Comparison of ENCODE assay signal across 13 cellular contexts in the genomic region with DNA sequence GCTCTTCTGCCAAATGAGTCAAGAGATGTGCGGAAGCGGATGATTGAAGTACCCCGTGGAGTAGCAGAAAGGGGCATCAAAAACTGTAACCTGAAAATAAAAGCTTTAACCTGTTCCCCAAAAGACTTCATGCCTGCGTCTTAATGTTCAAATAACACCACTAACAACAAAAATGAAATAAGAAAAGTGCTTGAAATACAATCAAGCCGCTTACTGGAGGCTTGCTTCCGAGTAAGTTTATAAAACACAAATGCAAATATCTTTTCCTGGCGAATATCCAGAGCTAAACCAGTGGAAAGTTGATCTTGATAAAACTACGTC. TPM values are rescaled to one million over a fixed set of nuclear protein-coding genes. Genes with fewer than 3 reads are reported as not detected.
DNase-seq lines count a peak whose midpoint lies in the region; ATAC-seq, FAIRE-seq and TF ChIP-seq lines count a peak whose summit lies in the region.
"Had no signal": no experiment of that assay in that cellular context is flagged by ENCODE, and none has a peak within 500 bp of the region (broad histone marks: within the 10 kb centered on the region; RNA-seq: fewer than 3 reads in every experiment).

No MANE protein-coding gene starts in this region.

- no peaks in the 10 kb centered on the region for H3K9me3 ChIP-seq in SK-N-MC (ENCODE audit: low read depth, low read length)
- no peaks in the 10 kb centered on the region for H3K9me3 ChIP-seq in prostate gland
- H3K9me3 ChIP-seq: tibial nerve had no signal

- peaks cover 65% of the 10 kb centered on the region for H3K27me3 Mint-ChIP-seq in activated CD4-positive, alpha-beta T cell treated with anti-CD3 and anti-CD28 coated beads, Interleukin-2, amount 10 ng/mL, durations not matched to agents 24 days and 14 days

- TF ChIP-seq POLR2A in prostate gland (IDR thresholded peaks at IDR 0.05): no peak

- H3K9me3 Mint-ChIP-seq in activated CD4-positive, alpha-beta T cell treated with anti-CD3 and anti-CD28 coated beads, Interleukin-2, amount 10 ng/mL, durations not matched to agents 24 days and 14 days: no peaks in the 10 kb centered on the region
- H3K9me3 Mint-ChIP-seq: dendritic cell treated with granulocyte-macrophage colony-stimulating factor and Interleukin-4, amounts not matched to agents 40 ng/mL and 50 ng/mL, for 4 days had no signal

- DNase-seq in activated CD4-positive, alpha-beta T cell treated with anti-CD3 and anti-CD28 coated beads, Interleukin-2, amount 10 ng/mL, durations not matched to agents 24 days and 14 days: no peak
- no peak for DNase-seq in activated CD4-positive, alpha-beta T cell treated with anti-CD3 and anti-CD28 coated beads for 1 hour
- DNase-seq in SK-N-MC (ENCODE audit: low read depth, low spot score) (no peak), fibroblast of the aortic adventitia (ENCODE audit: low read depth) (peak; percentile 23), prostate gland (ENCODE audit: low spot score) (no peak), urothelium cell line (ENCODE audit: low spot score) (no peak)
- DNase-seq: NCI-H446, occipital lobe had no signal

- peaks cover 3% of the 10 kb centered on the region for H3K4me1 ChIP-seq in prostate gland (replicated peaks)

- H3K27ac ChIP-seq in SK-N-MC: no peak overlapping the region
- H3K27ac ChIP-seq in prostate gland: peak overlapping the region; percentile 43 to 91

- intact Hi-C loops in activated CD4-positive, alpha-beta T cell treated with anti-CD3 and anti-CD28 coated beads, Interleukin-2, amount 10 ng/mL, durations not matched to agents 24 days and 14 days (cut with micrococcal nuclease): loop anchor here (5.0 to 10.0 kb wide), 2 partner anchors 215 to 958 kb away; no protein-coding TSS in a partner anchor
- intact Hi-C loops in prostate gland (cut with DNase I): loop anchor here (5.0 to 10.0 kb wide), 4 partner anchors 428 to 840 kb away; no protein-coding TSS in a partner anchor

- H3K36me3 Mint-ChIP-seq in activated CD4-positive, alpha-beta T cell treated with anti-CD3 and anti-CD28 coated beads, Interleukin-2, amount 10 ng/mL, durations not matched to agents 24 days and 14 days (ENCODE audit: low read depth): peaks cover 7% of the 10 kb centered on the region

- TF ChIP-seq CTCF in fibroblast of the aortic adventitia (IDR thresholded peaks at IDR 0.05; ENCODE audit: insufficient read depth, low read length): no peak
- no peak for TF ChIP-seq CTCF in prostate gland (IDR thresholded peaks at IDR 0.05)

- ATAC-seq in HG02798 (IDR thresholded peaks at IDR 0.05; ENCODE audit: poor library complexity, unreplicated experiment): no peak
- no peak for ATAC-seq in HG02870 (IDR thresholded peaks at IDR 0.05; ENCODE audit: unreplicated experiment)
- ATAC-seq: SK-N-SH treated with all-trans-retinoic acid at 6 μM for 48 hours had no signal

- H3K4me1 Mint-ChIP-seq in activated CD4-positive, alpha-beta T cell treated with anti-CD3 and anti-CD28 coated beads, Interleukin-2, amount 10 ng/mL, durations not matched to agents 24 days and 14 days: peaks cover 20% of the 10 kb centered on the region

- FAIRE-seq in urothelium cell line (lab: Jason Lieb, UNC): no peak

- H3K9ac ChIP-seq in SK-N-MC (ENCODE audit: insufficient read length): no peak overlapping the region

- H3K4me3 Mint-ChIP-seq in activated CD4-positive, alpha-beta T cell treated with anti-CD3 and anti-CD28 coated beads, Interleukin-2, amount 10 ng/mL, durations not matched to agents 24 days and 14 days: peak overlapping the region; percentile 57
- H3K4me3 Mint-ChIP-seq: dendritic cell treated with granulocyte-macrophage colony-stimulating factor and Interleukin-4, amounts not matched to agents 40 ng/mL and 50 ng/mL, for 4 days had no signal

- no peaks in the 10 kb centered on the region for H3K36me3 ChIP-seq in SK-N-MC (ENCODE audit: insufficient read depth, low read length)
- H3K36me3 ChIP-seq in prostate gland: no peaks in the 10 kb centered on the region

- H3K4me3 ChIP-seq in SK-N-MC (peak overlapping the region; percentile 85), fibroblast of the aortic adventitia (ENCODE audit: low read depth, low read length) (no peak overlapping the region), prostate gland (peak overlapping the region in 1 of 2 donors; percentile 4)

- H3K27ac Mint-ChIP-seq in activated CD4-positive, alpha-beta T cell treated with anti-CD3 and anti-CD28 coated beads, Interleukin-2, amount 10 ng/mL, durations not matched to agents 24 days and 14 days: peak overlapping the region; percentile 74
- H3K27ac Mint-ChIP-seq: dendritic cell treated with granulocyte-macrophage colony-stimulating factor and Interleukin-4, amounts not matched to agents 40 ng/mL and 50 ng/mL, for 4 days had no signal

- peaks cover 2% of the 10 kb centered on the region for H3K27me3 ChIP-seq in prostate gland (replicated peaks; ENCODE audit: insufficient read depth)

- WGBS in prostate gland: 43% methylated on average over 8 of the region's 8 CpGs

RNA-seq across cellular contexts. Expression of a gene that starts 2.5 kb away (rescaled TPM):
- total RNA-seq in activated CD4-positive, alpha-beta T cell treated with anti-CD3 and anti-CD28 coated beads, Interleukin-2, amount 10 ng/mL, durations not matched to agents 24 days and 14 days: 0.07 TPM in 2 replicates
- 4.4 and 15.7 TPM in 2 replicates for total RNA-seq in fibroblast of the aortic adventitia (ENCODE audit: low replicate concordance)
- 10 to 100 TPM in 1 of 2 donors, 1 to 10 TPM in 1; 9.2 to 11.2 TPM for total RNA-seq in prostate gland
